Comparison of ENCODE assay signal across 25 cellular contexts in genomic region chr7:158372400-158373302, GRCh38.
"Had no signal": no experiment of that assay in that cellular context is flagged by ENCODE, and none has a peak within 500 bp of the region (broad histone marks: within the 10 kb centered on the region; RNA-seq: fewer than 3 reads in every experiment).

No MANE protein-coding gene starts in this region.

- FAIRE-seq: kidney, urothelium cell line had no signal

- H3K27me3 Mint-ChIP-seq: dendritic cell treated with granulocyte-macrophage colony-stimulating factor and Interleukin-4, amounts not matched to agents 40 ng/mL and 50 ng/mL, for 4 days had no signal

- H3K4me3 Mint-ChIP-seq: activated naive CD8-positive, alpha-beta T cell treated with anti-CD3 and anti-CD28 coated beads, Interleukin-2, amount 50 U/mL, for 24 hours; activated T-cell treated with anti-CD3 and anti-CD28 coated beads, Interleukin-2, amount 50 U/mL, for 4 hours; dendritic cell treated with granulocyte-macrophage colony-stimulating factor and Interleukin-4, amounts not matched to agents 40 ng/mL and 50 ng/mL, for 4 days; mesothelial cell of epicardium; nephron progenitor cell; stimulated activated naive CD8-positive, alpha-beta T cell treated with anti-CD3 and anti-CD28 coated beads, Interleukin-15, Interleukin-2, amounts not matched to agents 100 ng/mL and 50 ng/mL, for 24 hours; T-helper 17 cell had no signal

- ATAC-seq: activated naive CD8-positive, alpha-beta T cell treated with anti-CD3 and anti-CD28 coated beads, Interleukin-2, amount 50 U/mL, for 24 hours; activated T-cell treated with anti-CD3 and anti-CD28 coated beads, Interleukin-2, amount 50 U/mL, for 4 hours; body of pancreas; foreskin keratinocyte; left lobe of liver; T-helper 17 cell had no signal

- H3K4me3 ChIP-seq: body of pancreas, thyroid gland had no signal

- H3K4me1 ChIP-seq: foreskin keratinocyte, thyroid gland had no signal

- H3K27me3 ChIP-seq: body of pancreas, foreskin keratinocyte, thyroid gland had no signal

- H3K4me1 Mint-ChIP-seq: mesothelial cell of epicardium had no signal

- H3K36me3 ChIP-seq: thyroid gland had no signal

- DNase-seq: activated CD4-positive, alpha-beta T cell treated with anti-CD3 and anti-CD28 coated beads for 4 hours; activated CD4-positive, alpha-beta T cell treated with anti-CD3 and anti-CD28 coated beads, Interleukin-2, amount 50 U/mL, for 48 hours; activated CD4-positive, CD25-positive, alpha-beta regulatory T cell; activated CD8-positive, alpha-beta memory T cell treated with anti-CD3 and anti-CD28 coated beads, Interleukin-2, amount 50 U/mL, for 48 hours; activated naive CD4-positive, alpha-beta T cell treated with anti-CD3 and anti-CD28 coated beads, Interleukin-2, amount 50 U/mL, for 16 hours; activated naive CD8-positive, alpha-beta T cell treated with anti-CD3 and anti-CD28 coated beads, Interleukin-2, amount 50 U/mL, for 24 hours; activated T-cell treated with anti-CD3 and anti-CD28 coated beads, Interleukin-2, amount 50 U/mL, for 4 hours; body of pancreas; effector CD4-positive, alpha-beta T cell; foreskin keratinocyte; kidney; nephron progenitor cell; occipital lobe; retina; stimulated activated CD4-positive, alpha-beta T cell treated with anti-CD3 and anti-CD28 coated beads, Interleukin-4, amount 100 ng/mL, for 24 hours; substantia nigra; SW 1271; T-helper 17 cell; thyroid gland had no signal

- H3K27ac Mint-ChIP-seq: activated naive CD8-positive, alpha-beta T cell treated with anti-CD3 and anti-CD28 coated beads, Interleukin-2, amount 50 U/mL, for 24 hours; activated T-helper 2 cell treated with anti-CD3 and anti-CD28 coated beads, Interferon-gamma antibody, Interleukin-2, Interleukin-4, amounts not matched to agents 10 μg/mL and 5 μg/mL and 100 μg/mL, durations not matched to agents 14 hours and 24 hours and 36 hours; dendritic cell treated with granulocyte-macrophage colony-stimulating factor and Interleukin-4, amounts not matched to agents 40 ng/mL and 50 ng/mL, for 4 days; mesothelial cell of epicardium; nephron progenitor cell; stimulated activated naive CD8-positive, alpha-beta T cell treated with anti-CD3 and anti-CD28 coated beads, Interleukin-15, Interleukin-2, amounts not matched to agents 100 ng/mL and 50 ng/mL, for 24 hours had no signal

- H3K9me3 ChIP-seq: body of pancreas, thyroid gland had no signal

- H3K27ac ChIP-seq: body of pancreas, foreskin keratinocyte, thyroid gland had no signal

- H3K9me3 Mint-ChIP-seq: activated naive CD8-positive, alpha-beta T cell treated with anti-CD3 and anti-CD28 coated beads, Interleukin-2, amount 50 U/mL, for 24 hours; activated T-cell treated with anti-CD3 and anti-CD28 coated beads, Interleukin-2, amount 50 U/mL, for 4 hours; activated T-helper 2 cell treated with anti-CD3 and anti-CD28 coated beads, Interferon-gamma antibody, Interleukin-2, Interleukin-4, amounts not matched to agents 10 μg/mL and 5 μg/mL and 100 μg/mL, durations not matched to agents 14 hours and 24 hours and 36 hours; dendritic cell treated with granulocyte-macrophage colony-stimulating factor and Interleukin-4, amounts not matched to agents 40 ng/mL and 50 ng/mL, for 4 days; mesothelial cell of epicardium; stimulated activated naive CD8-positive, alpha-beta T cell treated with anti-CD3 and anti-CD28 coated beads, Interleukin-15, Interleukin-2, amounts not matched to agents 100 ng/mL and 50 ng/mL, for 24 hours had no signal

- H3K36me3 Mint-ChIP-seq: mesothelial cell of epicardium had no signal
